Comparison of ENCODE assay signal across 1 cellular context in genomic region chr3:47024932-47025331, GRCh38.
TF ChIP-seq lines count a peak whose summit lies in the region.

No MANE protein-coding gene starts in this region.

TF ChIP-seq in SK-N-SH treated with all-trans-retinoic acid at 6 μM for 48 hours, 23 proteins besides CTCF, POLR2A, EP300 and RAD21 (continued from another document):
- no peak for TF ChIP-seq TSHZ2 (CRISPR knock-in tag; IDR thresholded peaks at IDR 0.05)
- TF ChIP-seq ESRRG (CRISPR knock-in tag; IDR thresholded peaks at IDR 0.05): no peak
- no peak for TF ChIP-seq PATZ1 (CRISPR knock-in tag; IDR thresholded peaks at IDR 0.05; ENCODE audit: borderline replicate concordance)
- TF ChIP-seq ZFP3 (CRISPR knock-in tag; IDR thresholded peaks at IDR 0.05): no peak
- TF ChIP-seq TOX (CRISPR knock-in tag; IDR thresholded peaks at IDR 0.05; ENCODE audit: borderline replicate concordance): no peak
TF ChIP-seq in SK-N-SH treated with all-trans-retinoic acid at 6 μM for 48 hours: peak in this region for 0.
